ENCODE assay signal across 1 cellular context in genomic region chr19:12621392-12622024, GRCh38.
TF ChIP-seq lines count a peak whose summit lies in the region.
"Not testable (repeated sequence)": the region's sequence is repeated elsewhere in the genome, so short reads cannot be mapped to it uniquely, and the experiment has no call there.

No MANE protein-coding gene starts in this region.

TF ChIP-seq in HepG2, 621 proteins besides CTCF, POLR2A, EP300 and RAD21:
- TF ChIP-seq GATAD2A (CRISPR knock-in tag; IDR thresholded peaks at IDR 0.05) (0 out of 2 replicates have a peak, but pooled peaks have one; percentile 30), MAFF (IDR thresholded peaks at IDR 0.05; ENCODE audit: low read depth, low read length) (peak; percentile 47), ZNF331 (CRISPR knock-in tag; IDR thresholded peaks at IDR 0.05) (peak; percentile 10; the same call in 1 of the 2 replicates), SOX5 (CRISPR knock-in tag; IDR thresholded peaks at IDR 0.05; ENCODE audit: borderline replicate concordance) (peak; percentile 49; the same call in 1 of the 2 replicates), SAP130 (CRISPR knock-in tag; IDR thresholded peaks at IDR 0.05; ENCODE audit: low read depth) (0 out of 2 replicates have a peak, but pooled peaks have one; percentile 19), TFDP1 (CRISPR knock-in tag; IDR thresholded peaks at IDR 0.05; ENCODE audit: borderline replicate concordance) (peak; percentile 80; the same call in 1 of the 2 replicates), HOXA3 (CRISPR knock-in tag; IDR thresholded peaks at IDR 0.05) (0 out of 2 replicates have a peak, but pooled peaks have one; percentile 39), TFDP2 (CRISPR knock-in tag; IDR thresholded peaks at IDR 0.05) (peak; percentile 78), ZNF687 (CRISPR knock-in tag; IDR thresholded peaks at IDR 0.05) (peak; percentile 22; the same call in 1 of the 2 replicates), ZNF777 (CRISPR knock-in tag; IDR thresholded peaks at IDR 0.05) (peak; percentile 54; the same call in 1 of the 2 replicates), CEBPG (CRISPR knock-in tag; IDR thresholded peaks at IDR 0.05) (peak; percentile 57; the same call in 1 of the 2 replicates), ARID5B (CRISPR knock-in tag; IDR thresholded peaks at IDR 0.05) (peak; percentile 32; the same call in 1 of the 2 replicates), ETV5 (CRISPR knock-in tag; IDR thresholded peaks at IDR 0.05; ENCODE audit: borderline replicate concordance) (0 out of 2 replicates have a peak, but pooled peaks have one; percentile 13), MAFK (conservative IDR thresholded peaks at IDR 0.05 in 1 of 2, IDR thresholded peaks at IDR 0.05 in 1 of 2; ENCODE audit: low read length in 2 of 2) (peak; percentile 66 to 71), SOX13 (CRISPR knock-in tag; conservative IDR thresholded peaks at IDR 0.05 in 1 of 2, IDR thresholded peaks at IDR 0.05 in 1 of 2) (peak in 1 of 2 experiments; percentile 58; a peak in 2 of 4 replicates), ZBTB7B (CRISPR knock-in tag; IDR thresholded peaks at IDR 0.05) (0 out of 2 replicates have a peak, but pooled peaks have one; percentile 28), ZNF740 (CRISPR knock-in tag; IDR thresholded peaks at IDR 0.05) (peak; percentile 66; the same call in 1 of the 2 replicates), ZGPAT (CRISPR knock-in tag; IDR thresholded peaks at IDR 0.05) (peak; percentile 33; the same call in 1 of the 2 replicates), PATZ1 (CRISPR knock-in tag; IDR thresholded peaks at IDR 0.05) (peak; percentile 97), FOXP4 (CRISPR knock-in tag; IDR thresholded peaks at IDR 0.05) (peak; percentile 30; the same call in 1 of the 2 replicates)
- TF ChIP-seq SOX13 (IDR thresholded peaks at IDR 0.05): not testable (repeated sequence)
